Comparison of ENCODE assay signal across 11 cellular contexts in the genomic region with DNA sequence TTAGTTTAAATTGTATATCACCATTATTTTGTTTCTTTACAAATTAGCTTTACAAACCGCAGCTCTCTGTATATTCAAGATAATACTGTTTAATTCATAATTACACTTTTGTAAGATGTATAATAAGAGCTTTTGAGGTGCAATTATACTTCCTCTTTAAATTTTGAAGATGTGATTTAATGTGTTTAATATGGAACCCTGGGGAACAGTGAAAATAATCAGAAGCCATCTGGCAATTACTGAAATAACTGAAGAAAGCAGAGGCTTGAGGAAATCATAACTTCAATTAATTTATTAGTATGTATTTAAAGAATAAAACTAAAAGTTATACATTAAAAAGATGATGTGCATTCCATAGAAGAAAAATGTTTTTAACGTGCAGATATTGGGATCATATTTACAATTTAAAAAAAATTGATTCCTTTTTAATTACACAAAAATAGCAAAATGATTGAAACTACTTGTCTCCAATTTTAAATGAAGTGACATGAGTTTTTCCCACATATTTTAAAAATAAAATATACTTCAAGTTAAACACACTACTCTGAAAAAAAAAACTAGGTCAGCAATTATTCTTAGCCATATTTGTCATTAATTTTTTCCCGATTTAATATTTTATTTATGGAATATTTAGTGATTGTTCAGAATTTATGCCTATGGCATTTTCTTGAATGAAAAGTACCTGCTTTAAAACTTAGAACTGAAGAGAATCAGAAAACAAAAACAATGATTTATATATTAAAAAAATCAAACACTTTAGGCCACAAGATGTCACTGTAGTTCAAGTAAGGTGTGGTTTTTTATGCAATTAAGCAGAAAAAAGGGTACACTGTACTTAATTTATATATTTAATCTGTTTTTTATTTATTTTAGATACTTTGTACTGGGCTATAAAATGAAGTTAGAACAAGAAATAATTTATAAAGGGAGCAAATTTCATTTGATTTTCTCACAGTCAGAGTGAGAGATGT.
DNase-seq lines count a peak whose midpoint lies in the region; ATAC-seq, FAIRE-seq and TF ChIP-seq lines count a peak whose summit lies in the region.
"Had no signal": no experiment of that assay in that cellular context is flagged by ENCODE, and none has a peak within 500 bp of the region (broad histone marks: within the 10 kb centered on the region; RNA-seq: fewer than 3 reads in every experiment).

No MANE protein-coding gene starts in this region.

- TF ChIP-seq CTCF in pancreas (IDR thresholded peaks at IDR 0.05) = no peak

- no peak overlapping the region for H3K4me2 ChIP-seq in neuronal stem cell (ENCODE audit: insufficient read depth, low read length, poor library complexity, severe bottlenecking)

- no peak overlapping the region for H3K27ac ChIP-seq in pancreas
- H3K27ac ChIP-seq in neuronal stem cell (replicated peaks; ENCODE audit: low read length) = no peak overlapping the region
- H3K27ac ChIP-seq: stomach had no signal

- peak; percentile 32 for FAIRE-seq in pancreas (lab: Jason Lieb, UNC)

- ATAC-seq in pancreas (no peak), HG03354 (IDR thresholded peaks at IDR 0.05; ENCODE audit: poor library complexity, severe bottlenecking, unreplicated experiment) (no peak)

- no peak overlapping the region for H2BK120ac ChIP-seq in neuronal stem cell (ENCODE audit: low read depth, low read length)

- no peak overlapping the region for H4K8ac ChIP-seq in neuronal stem cell (ENCODE audit: low read depth, low read length)

- no peak overlapping the region for H2BK15ac ChIP-seq in neuronal stem cell (ENCODE audit: low read length)

- peak; percentile 36 for DNase-seq in NCI-H748 (lab: John Stamatoyannopoulos, UW; ENCODE audit: unreplicated experiment)
- DNase-seq in NCI-H748 treated with DMSO at 0.1 percent for 48 hours (lab: John Stamatoyannopoulos, UW) = no peak
- DNase-seq in NCI-H345 treated with DMSO at 0.1 percent for 48 hours (lab: John Stamatoyannopoulos, UW; ENCODE audit: unreplicated experiment) = peak; percentile 2
- peak; percentile 14 for DNase-seq in dermis blood vessel endothelial cell
- DNase-seq in pancreas = no peak
- DNase-seq in AG08395 (ENCODE audit: low spot score) = no peak
- no peak for DNase-seq in neuronal stem cell (ENCODE audit: low spot score)
- DNase-seq: activated CD4-positive, CD25-positive, alpha-beta regulatory T cell; amygdala; stomach had no signal

- H3K27me3 ChIP-seq in pancreas = no peaks in the 10 kb centered on the region
- no peaks in the 10 kb centered on the region for H3K27me3 ChIP-seq in neuronal stem cell (ENCODE audit: control insufficient read depth in 3 of 3, insufficient read depth in 3 of 3, low read depth in 1 of 3, low read length in 3 of 3)
- H3K27me3 ChIP-seq: stomach had no signal

- H2AK5ac ChIP-seq in neuronal stem cell (ENCODE audit: low read depth, low read length) = no peak overlapping the region

- no peak overlapping the region for H3K9ac ChIP-seq in neuronal stem cell (ENCODE audit: low read depth, low read length, poor library complexity)

- H3K4me3 ChIP-seq in pancreas = no peak overlapping the region
- no peak overlapping the region for H3K4me3 ChIP-seq in neuronal stem cell (ENCODE audit: low read length in 2 of 2)
- H3K4me3 ChIP-seq: stomach had no signal

- no peaks in the 10 kb centered on the region for H3K79me1 ChIP-seq in neuronal stem cell (ENCODE audit: low read depth, low read length)

- H3K4ac ChIP-seq in neuronal stem cell (ENCODE audit: low read length) = no peak overlapping the region

- H3K9me3 ChIP-seq in pancreas (no peaks in the 10 kb centered on the region), neuronal stem cell (replicated peaks in 1 of 2; ENCODE audit: control insufficient read depth in 2 of 2, insufficient read depth in 1 of 2, low read depth in 1 of 2, low read length in 2 of 2) (no peaks in the 10 kb centered on the region)
- H3K9me3 ChIP-seq: stomach had no signal

- no peak overlapping the region for H2BK5ac ChIP-seq in neuronal stem cell (ENCODE audit: low read length)

- H3K4me1 ChIP-seq in pancreas = no peaks in the 10 kb centered on the region
- no peaks in the 10 kb centered on the region for H3K4me1 ChIP-seq in neuronal stem cell (ENCODE audit: control insufficient read depth in 2 of 2, insufficient read depth in 1 of 2, low read depth in 1 of 2, low read length in 2 of 2)
- H3K4me1 ChIP-seq: stomach had no signal

- no peak overlapping the region for H3K14ac ChIP-seq in neuronal stem cell (ENCODE audit: low read length)

- H3K36me3 ChIP-seq in pancreas (no peaks in the 10 kb centered on the region), neuronal stem cell (replicated peaks in 1 of 2; ENCODE audit: control insufficient read depth in 2 of 2, insufficient read depth in 2 of 2, low read length in 2 of 2) (no peaks in the 10 kb centered on the region)
- H3K36me3 ChIP-seq: stomach had no signal

- 43% methylated on average over 3 of the region's 3 CpGs for WGBS in pancreas, 2 donors
- WGBS in neuronal stem cell (ENCODE audit: extremely low coverage in 2 of 2, insufficient read length in 2 of 2, insufficient replicate concordance in 1 of 2), 2 donors = no CpG with 5 or more reads among the region's 3 CpGs

- no peak overlapping the region for H2AFZ ChIP-seq in neuronal stem cell (ENCODE audit: low read length)

- no peak overlapping the region for H2BK12ac ChIP-seq in neuronal stem cell (ENCODE audit: low read length)

- no peak overlapping the region for H4K91ac ChIP-seq in neuronal stem cell (ENCODE audit: low read depth, low read length, poor library complexity)

- intact Hi-C loops in pancreas (cut with DNase I) = no loop called here

- H3K23ac ChIP-seq in neuronal stem cell (ENCODE audit: low read depth, low read length, poor library complexity) = no peak overlapping the region

- H3K18ac ChIP-seq in neuronal stem cell (ENCODE audit: low read length) = no peak overlapping the region

Comparison
In these comparisons a context has a peak if more than half of its experiments do, and no peak if none do; other contexts are left out.
1. DNase-seq: peak in NCI-H748 (single experiment), NCI-H345 treated with DMSO at 0.1 percent for 48 hours (single experiment) and dermis blood vessel endothelial cell (single experiment); none in NCI-H748 treated with DMSO at 0.1 percent for 48 hours (single experiment), pancreas (0 of 6), AG08395 (single experiment) and neuronal stem cell (single experiment).